9 cellular contexts compared by ENCODE assay signal in genomic region chr10:43202224-43202656, GRCh38.
DNase-seq lines count a peak whose midpoint lies in the region; ATAC-seq and TF ChIP-seq lines count a peak whose summit lies in the region.
"Had no signal": no experiment of that assay in that cellular context is flagged by ENCODE, and none has a peak within 500 bp of the region (broad histone marks: within the 10 kb centered on the region; RNA-seq: fewer than 3 reads in every experiment).

No MANE protein-coding gene starts in this region.

- WGBS in esophagus squamous epithelium, 2 donors: 7% methylated on average over 3 of the region's 29 CpGs; no CpG with 5 or more reads in 1 of the 2 donors
- WGBS in thyroid gland, 2 donors: 0 to 2% methylated on average over 17 to 18 of the region's 29 CpGs

- no peaks in the 10 kb centered on the region for H3K79me2 ChIP-seq in neural cell (replicated peaks; ENCODE audit: insufficient read depth, low read length)

- H3K9ac ChIP-seq in neural cell (ENCODE audit: low read length): no peak overlapping the region

- peaks cover 10 to 27% (median 13%) of the 10 kb centered on the region in 3 donors for H3K4me1 ChIP-seq in esophagus squamous epithelium
- H3K4me1 ChIP-seq in thyroid gland: peaks cover 11 to 16% of the 10 kb centered on the region in 2 donors
- H3K4me1 ChIP-seq: HAP-1 had no signal

- TF ChIP-seq CTCF in AG09319 (IDR thresholded peaks at IDR 0.05; ENCODE audit: low read depth, low read length) (peak; percentile 68), esophagus squamous epithelium (IDR thresholded peaks at IDR 0.05) (peak in 5 of 6 experiments; percentile 11 to 58 (median 44)), neural cell (IDR thresholded peaks at IDR 0.05; ENCODE audit: poor library complexity, severe bottlenecking) (peak; percentile 26), thyroid gland (IDR thresholded peaks at IDR 0.05) (peak in 5 of 6 experiments; percentile 19 to 69 (median 50))

- H3K9me2 ChIP-seq in neural cell (ENCODE audit: insufficient read depth, low read length): no peaks in the 10 kb centered on the region

- TF ChIP-seq RAD21 in neural cell (conservative IDR thresholded peaks at IDR 0.05): no peak

- no peak overlapping the region for H3K27ac ChIP-seq in esophagus squamous epithelium
- no peak overlapping the region for H3K27ac ChIP-seq in neural cell (ENCODE audit: low read length)
- H3K27ac ChIP-seq in thyroid gland: no peak overlapping the region

- peak overlapping the region; percentile 9 to 69 (median 46) for H3K4me3 ChIP-seq in esophagus squamous epithelium
- no peak overlapping the region for H3K4me3 ChIP-seq in neural cell (ENCODE audit: low read length)
- H3K4me3 ChIP-seq in thyroid gland (replicated peaks in 1 of 3): peak overlapping the region in 2 of 3 donors; percentile 15 to 27
- H3K4me3 ChIP-seq: HAP-1 had no signal

- no peaks in the 10 kb centered on the region for H3K36me3 ChIP-seq in esophagus squamous epithelium
- no peaks in the 10 kb centered on the region for H3K36me3 ChIP-seq in neural cell (ENCODE audit: insufficient read depth, low read length)
- no peaks in the 10 kb centered on the region for H3K36me3 ChIP-seq in thyroid gland
- H3K36me3 ChIP-seq: HAP-1 had no signal

- no peak for TF ChIP-seq POLR2A in esophagus squamous epithelium (IDR thresholded peaks at IDR 0.05)
- no peak for TF ChIP-seq POLR2A in thyroid gland (IDR thresholded peaks at IDR 0.05)

- peak; percentile 62 for ATAC-seq in GM19351 (IDR thresholded peaks at IDR 0.05; ENCODE audit: unreplicated experiment)
- peak; percentile 34 for ATAC-seq in HG03571 (IDR thresholded peaks at IDR 0.05; ENCODE audit: unreplicated experiment)

- H3K4me2 ChIP-seq in neural cell (ENCODE audit: low read length): no peak overlapping the region

- no peaks in the 10 kb centered on the region for H3F3A ChIP-seq in neural cell (ENCODE audit: insufficient read depth, low read length, poor library complexity, severe bottlenecking)

- no peak for DNase-seq in AG09319 (ENCODE audit: extremely low read depth, low read depth)
- peak; percentile 64 to 71 for DNase-seq in activated CD4-positive, alpha-beta T cell treated with anti-CD3 and anti-CD28 coated beads, Interleukin-2, amount 50 U/mL, for 48 hours
- DNase-seq in esophagus squamous epithelium (lab: John Stamatoyannopoulos, UW): no peak
- DNase-seq in thyroid gland: peak; percentile 37 to 38
- DNase-seq in middle frontal gyrus (ENCODE audit: extremely low spot score, low spot score): no peak

- H4K20me1 ChIP-seq in neural cell (ENCODE audit: insufficient read depth): no peaks in the 10 kb centered on the region

- no peak for TF ChIP-seq EP300 in neural cell (conservative IDR thresholded peaks at IDR 0.05; ENCODE audit: poor library complexity, severe bottlenecking)

- no peak overlapping the region for H2AFZ ChIP-seq in neural cell (ENCODE audit: low read depth, low read length)

- no peaks in the 10 kb centered on the region for H3K9me3 ChIP-seq in esophagus squamous epithelium
- H3K9me3 ChIP-seq in neural cell (ENCODE audit: low read length): no peaks in the 10 kb centered on the region
- H3K9me3 ChIP-seq in thyroid gland: no peaks in the 10 kb centered on the region
- H3K9me3 ChIP-seq: HAP-1 had no signal

- intact Hi-C loops in esophagus squamous epithelium (cut with DNase I): no loop called here
- intact Hi-C loops in thyroid gland (cut with DNase I): no loop called here

- no peaks in the 10 kb centered on the region for H3K27me3 ChIP-seq in esophagus squamous epithelium
- H3K27me3 ChIP-seq in neural cell (ENCODE audit: insufficient read depth, low read depth, low read length): no peaks in the 10 kb centered on the region
- H3K27me3 ChIP-seq in thyroid gland: no peaks in the 10 kb centered on the region

TF ChIP-seq in neural cell, 6 proteins besides CTCF, POLR2A, EP300 and RAD21:
- TF ChIP-seq MXI1 (conservative IDR thresholded peaks at IDR 0.05; ENCODE audit: poor library complexity, severe bottlenecking) (no peak), EZH2 (IDR thresholded peaks at IDR 0.05; ENCODE audit: borderline replicate concordance, insufficient read depth, low read length, poor library complexity, severe bottlenecking) (no peak), REST (IDR thresholded peaks at IDR 0.05; ENCODE audit: borderline replicate concordance) (no peak), POLR2AphosphoS5 (IDR thresholded peaks at IDR 0.05) (no peak), SMC3 (conservative IDR thresholded peaks at IDR 0.05; ENCODE audit: poor library complexity) (no peak), TAF1 (IDR thresholded peaks at IDR 0.05; ENCODE audit: low read depth) (no peak)
TF ChIP-seq in neural cell: peak in this region for 0.

Comparison
In these comparisons a context has a peak if more than half of its experiments do, and no peak if none do; other contexts are left out.
1. DNase-seq: peak in activated CD4-positive, alpha-beta T cell treated with anti-CD3 and anti-CD28 coated beads, Interleukin-2, amount 50 U/mL, for 48 hours (2 of 2) and thyroid gland (2 of 2); none in AG09319 (single experiment), esophagus squamous epithelium (single experiment) and middle frontal gyrus (single experiment).
2. Peak in every context shown above with its lines, with median percentiles within 50 percentile points of each other: CTCF ChIP-seq.